Comparison of ENCODE assay signal across 9 cellular contexts in genomic region chr22:28798810-28799124, GRCh38. TPM values are rescaled to one million over a fixed set of nuclear protein-coding genes. Genes with fewer than 3 reads are reported as not detected.
DNase-seq lines count a peak whose midpoint lies in the region; ATAC-seq, FAIRE-seq and TF ChIP-seq lines count a peak whose summit lies in the region.
"Had no signal": no experiment of that assay in that cellular context is flagged by ENCODE, and none has a peak within 500 bp of the region (broad histone marks: within the 10 kb centered on the region; RNA-seq: fewer than 3 reads in every experiment).

No MANE protein-coding gene starts in this region.

- no peak for TF ChIP-seq RAD21 in K562 (CRISPR knock-in tag; conservative IDR thresholded peaks at IDR 0.05 in 1 of 2, IDR thresholded peaks at IDR 0.05 in 1 of 2)

- no peak for ATAC-seq in stimulated activated naive CD8-positive, alpha-beta T cell treated with anti-CD3 and anti-CD28 coated beads, Interleukin-15, Interleukin-2, amounts not matched to agents 100 U/mL and 50 U/mL, for 24 hours
- no peak for ATAC-seq in K562

- H3K9me3 ChIP-seq in K562 (replicated peaks; ENCODE audit: control insufficient read depth, insufficient read depth, low read depth, low read length) (no peaks in the 10 kb centered on the region), mononuclear cell (ENCODE audit: low read depth, low read length) (no peaks in the 10 kb centered on the region)

- POLR2A ChIA-PET in K562 (lab: Yijun Ruan, JAX): interaction anchor here (0.6 to 9.9 kb wide), 10 partner anchors 11 to 407 kb away, joined by 3 to 109 read pairs (median 3); partner anchors contain the start of gene EMID1

- peaks cover 78% of the 10 kb centered on the region for H3K79me2 ChIP-seq in K562 (ENCODE audit: control insufficient read depth, insufficient read depth, low read length)

- H3K9me1 ChIP-seq in K562 (ENCODE audit: control insufficient read depth, insufficient read depth, low read length): peaks cover 4% of the 10 kb centered on the region

- intact Hi-C loops in K562 (cut with micrococcal nuclease): no loop called here

- no peak for DNase-seq in stimulated activated naive CD8-positive, alpha-beta T cell treated with anti-CD3 and anti-CD28 coated beads, Interleukin-15, Interleukin-2, amounts not matched to agents 100 U/mL and 50 U/mL, for 24 hours
- DNase-seq in K562 (ENCODE audit: extremely low read depth in 1 of 4, low spot score in 3 of 4) (no peak), H4 (ENCODE audit: low spot score) (no peak), CD1c-positive myeloid dendritic cell (ENCODE audit: extremely low spot score) (no peak), 8988T (no peak), OCI-M2 (lab: John Stamatoyannopoulos, UW; ENCODE audit: unreplicated experiment) (no peak)

- H3K4me3 ChIP-seq in K562 (peak overlapping the region; percentile 98), mononuclear cell (ENCODE audit: low read length) (peak overlapping the region; percentile 66)

- BruUV-seq in K562 (replicated peaks; lab: Mats Ljungman, UMichigan): no TSS peak

- no peak for FAIRE-seq in K562 (lab: Jason Lieb, UNC)
- FAIRE-seq: frontal cortex had no signal

- CTCF ChIA-PET in K562 (lab: Yijun Ruan, JAX; ENCODE audit: low intra/inter-chr PET ratio): no interaction called here

- peak overlapping the region; percentile 99 for H3K4me3 Mint-ChIP-seq in stimulated activated naive CD8-positive, alpha-beta T cell treated with anti-CD3 and anti-CD28 coated beads, Interleukin-15, Interleukin-2, amounts not matched to agents 100 ng/mL and 50 ng/mL, for 24 hours

- 24% methylated on average over 2 of the region's 2 CpGs for WGBS in K562 (ENCODE audit: insufficient coverage, low coverage, missing lambda C conversion rate)

- H3K4me2 ChIP-seq in K562 (ENCODE audit: insufficient read depth, low read length): peak overlapping the region; percentile 82

- peaks cover 72% of the 10 kb centered on the region for H3K4me1 Mint-ChIP-seq in stimulated activated naive CD8-positive, alpha-beta T cell treated with anti-CD3 and anti-CD28 coated beads, Interleukin-15, Interleukin-2, amounts not matched to agents 100 ng/mL and 50 ng/mL, for 24 hours (ENCODE audit: low read depth)

- H3K36me3 ChIP-seq in K562 (ENCODE audit: control insufficient read depth, insufficient read depth, low read length): peaks cover 50% of the 10 kb centered on the region

- no peaks in the 10 kb centered on the region for H3K27me3 ChIP-seq in K562 (ENCODE audit: control insufficient read depth in 2 of 2, insufficient read depth in 2 of 2, low read length in 2 of 2)
- H3K27me3 ChIP-seq in mononuclear cell (ENCODE audit: insufficient read depth, low read length): no peaks in the 10 kb centered on the region

- peaks cover 24% of the 10 kb centered on the region for H4K20me1 ChIP-seq in K562 (replicated peaks; ENCODE audit: control insufficient read depth, insufficient read depth, low read length)

- H3K4me1 ChIP-seq in K562 (replicated peaks in 1 of 2; ENCODE audit: control insufficient read depth in 2 of 2, insufficient read depth in 2 of 2, low read length in 2 of 2) (peaks cover 8 to 9% of the 10 kb centered on the region in 2 experiments; a peak in 3 of 5 replicates), mononuclear cell (ENCODE audit: insufficient read depth, low read length) (peaks cover 69% of the 10 kb centered on the region)

- H3K27me3 Mint-ChIP-seq in stimulated activated naive CD8-positive, alpha-beta T cell treated with anti-CD3 and anti-CD28 coated beads, Interleukin-15, Interleukin-2, amounts not matched to agents 100 ng/mL and 50 ng/mL, for 24 hours: no peaks in the 10 kb centered on the region

- in situ Hi-C loops in K562 (cut with MboI): no loop called here

- TF ChIP-seq EP300 in K562 (IDR thresholded peaks at IDR 0.05; ENCODE audit: low read length): no peak

- peak overlapping the region; percentile 79 to 97; a peak in 3 of 4 replicates for H3K9ac ChIP-seq in K562 (ENCODE audit: insufficient read depth in 1 of 2, low read depth in 2 of 2, low read length in 2 of 2)

- peaks cover 65% of the 10 kb centered on the region for H3K36me3 Mint-ChIP-seq in stimulated activated naive CD8-positive, alpha-beta T cell treated with anti-CD3 and anti-CD28 coated beads, Interleukin-15, Interleukin-2, amounts not matched to agents 100 ng/mL and 50 ng/mL, for 24 hours (ENCODE audit: low read depth)

- peak overlapping the region; percentile 99 for H3K27ac Mint-ChIP-seq in stimulated activated naive CD8-positive, alpha-beta T cell treated with anti-CD3 and anti-CD28 coated beads, Interleukin-15, Interleukin-2, amounts not matched to agents 100 ng/mL and 50 ng/mL, for 24 hours

- TF ChIP-seq POLR2A in K562 (conservative IDR thresholded peaks at IDR 0.05): no peak

- TF ChIP-seq CTCF in K562 (IDR thresholded peaks at IDR 0.05 in 2 of 3, conservative IDR thresholded peaks at IDR 0.05 in 1 of 3; ENCODE audit: insufficient read depth in 2 of 3, low read depth in 1 of 3, low read length in 3 of 3): no peak

- peak overlapping the region; percentile 98 for H3K27ac ChIP-seq in K562 (ENCODE audit: extremely low read depth, low read depth, low read length)

- H2AFZ ChIP-seq in K562 (ENCODE audit: low read depth, low read length): no peak overlapping the region

- no peaks in the 10 kb centered on the region for H3K9me3 Mint-ChIP-seq in stimulated activated naive CD8-positive, alpha-beta T cell treated with anti-CD3 and anti-CD28 coated beads, Interleukin-15, Interleukin-2, amounts not matched to agents 100 ng/mL and 50 ng/mL, for 24 hours

RNA-seq across cellular contexts. Expression of gene XBP1, which starts 1.6 kb away (rescaled TPM):
- 104 and 124 TPM in 2 replicates for total RNA-seq in K562 (2011; cell fraction: chromatin; rRNA removed; ENCODE audit: low replicate concordance)
- 145 and 151 TPM in 2 replicates for total RNA-seq in K562 (2011; cell fraction: nucleolus; rRNA removed)
- 161 and 190 TPM in 2 replicates for total RNA-seq in K562 (2011; cell fraction: nucleoplasm; rRNA removed)
- total RNA-seq in K562 (2014; rRNA removed) (218 and 269 TPM in 2 replicates), K562 (2014; rRNA removed; fragmentation: Illumina TruSeq; extraction: Trizol) (94.6 and 107 TPM in 2 replicates), K562 (2015; rRNA removed; fragmentation: Illumina TruSeq; extraction: Trizol) (65.8 and 73.7 TPM in 2 replicates), K562 (2021) (94.6 and 101 TPM in 2 replicates), mononuclear cell (221 TPM)
- polyA plus RNA-seq in K562 (2011; rRNA removed) (117 and 124 TPM in 2 replicates), K562 (2014; fragmentation: Illumina TruSeq; extraction: Trizol) (95.5 and 115 TPM in 2 replicates), K562 (2014; fragmentation: Nextera tagmentation; extraction: Ambion mirVana) (10 to 100 TPM; 25.0 to 28.6 TPM), K562 (2014; rRNA removed) (81.9 and 96.3 TPM in 2 replicates)
- 84.6 and 121 TPM in 2 replicates for polyA plus RNA-seq in K562 (2011; cell fraction: cytosol; rRNA removed)
- polyA plus RNA-seq in K562 (2011; cell fraction: nucleus; rRNA removed): 58.8 and 84.0 TPM in 2 replicates
- polyA plus RNA-seq in K562 (2012): 63.8 and 159 TPM in 2 replicates
- polyA minus RNA-seq in K562 (2011; rRNA and poly(A)+ RNA removed): 144 and 170 TPM in 2 replicates
- 70.3 and 78.3 TPM in 2 replicates for polyA minus RNA-seq in K562 (2011; cell fraction: cytosol; rRNA and poly(A)+ RNA removed)
- polyA minus RNA-seq in K562 (2011; cell fraction: nucleus; rRNA and poly(A)+ RNA removed): 35.4 and 52.6 TPM in 2 replicates
- 122 and 124 TPM in 2 replicates for total RNA-seq in H4 (2014; rRNA removed; shearing (Covaris generic))

RNA-seq across cellular contexts. Expression of gene CCDC117, which starts 26.3 kb away (rescaled TPM):
- 3.9 and 14.9 TPM in 2 replicates for total RNA-seq in K562 (2011; cell fraction: chromatin; rRNA removed; ENCODE audit: low replicate concordance)
- 4.5 and 4.7 TPM in 2 replicates for total RNA-seq in K562 (2011; cell fraction: nucleolus; rRNA removed)
- total RNA-seq in K562 (2011; cell fraction: nucleoplasm; rRNA removed): 8.1 and 10.8 TPM in 2 replicates
- 13.1 and 14.9 TPM in 2 replicates for total RNA-seq in K562 (2014; rRNA removed)
- total RNA-seq in K562 (2014; rRNA removed; fragmentation: Illumina TruSeq; extraction: Trizol): 23.2 and 23.9 TPM in 2 replicates
- 22.2 and 23.3 TPM in 2 replicates for total RNA-seq in K562 (2015; rRNA removed; fragmentation: Illumina TruSeq; extraction: Trizol)
- total RNA-seq in K562 (2021): 18.7 and 19.7 TPM in 2 replicates
- 10.1 and 15.8 TPM in 2 replicates for polyA plus RNA-seq in K562 (2011; rRNA removed)
- 3.9 and 6.3 TPM in 2 replicates for polyA plus RNA-seq in K562 (2011; cell fraction: cytosol; rRNA removed)
- 1.9 and 3.0 TPM in 2 replicates for polyA plus RNA-seq in K562 (2011; cell fraction: nucleus; rRNA removed)
- polyA plus RNA-seq in K562 (2012): 9.1 and 14.1 TPM in 2 replicates
- 17.1 and 20.6 TPM in 2 replicates for polyA plus RNA-seq in K562 (2014; fragmentation: Illumina TruSeq; extraction: Trizol)
- 1 to 10 TPM; 5.7 to 8.0 TPM for polyA plus RNA-seq in K562 (2014; fragmentation: Nextera tagmentation; extraction: Ambion mirVana)
- polyA plus RNA-seq in K562 (2014; rRNA removed): 13.1 and 13.4 TPM in 2 replicates
- 28.5 and 31.4 TPM in 2 replicates for polyA minus RNA-seq in K562 (2011; rRNA and poly(A)+ RNA removed)
- 14.0 and 14.9 TPM in 2 replicates for polyA minus RNA-seq in K562 (2011; cell fraction: cytosol; rRNA and poly(A)+ RNA removed)
- 1.9 and 4.1 TPM in 2 replicates for polyA minus RNA-seq in K562 (2011; cell fraction: nucleus; rRNA and poly(A)+ RNA removed)
- 26.3 TPM for total RNA-seq in mononuclear cell
- total RNA-seq in H4 (2014; rRNA removed; shearing (Covaris generic)): 16.0 and 17.2 TPM in 2 replicates

RNA-seq across cellular contexts. Expression of gene HSCB, which starts 56.9 kb away (rescaled TPM):
- total RNA-seq in K562 (2011; cell fraction: chromatin; rRNA removed; ENCODE audit: low replicate concordance): 4.3 and 6.8 TPM in 2 replicates
- 5.9 and 8.2 TPM in 2 replicates for total RNA-seq in K562 (2011; cell fraction: nucleolus; rRNA removed)
- 3.6 and 6.5 TPM in 2 replicates for total RNA-seq in K562 (2011; cell fraction: nucleoplasm; rRNA removed)
- total RNA-seq in K562 (2014; rRNA removed) (8.3 and 15.0 TPM in 2 replicates), K562 (2014; rRNA removed; fragmentation: Illumina TruSeq; extraction: Trizol) (10.2 and 11.1 TPM in 2 replicates), K562 (2015; rRNA removed; fragmentation: Illumina TruSeq; extraction: Trizol) (8.7 and 9.0 TPM in 2 replicates), K562 (2021) (7.7 and 8.4 TPM in 2 replicates), mononuclear cell (8.3 TPM)
- polyA plus RNA-seq in K562 (2011; rRNA removed) (8.6 and 12.1 TPM in 2 replicates), K562 (2014; fragmentation: Illumina TruSeq; extraction: Trizol) (8.6 and 11.8 TPM in 2 replicates), K562 (2014; fragmentation: Nextera tagmentation; extraction: Ambion mirVana) (1 to 10 TPM; 2.6 to 4.4 TPM), K562 (2014; rRNA removed) (13.1 and 17.1 TPM in 2 replicates)
- 9.9 and 11.9 TPM in 2 replicates for polyA plus RNA-seq in K562 (2011; cell fraction: cytosol; rRNA removed)
- polyA plus RNA-seq in K562 (2011; cell fraction: nucleus; rRNA removed): 2.1 and 3.1 TPM in 2 replicates
- polyA plus RNA-seq in K562 (2012): 12.0 and 13.1 TPM in 2 replicates
- polyA minus RNA-seq in K562 (2011; rRNA and poly(A)+ RNA removed): 2.6 TPM in 2 replicates
- polyA minus RNA-seq in K562 (2011; cell fraction: cytosol; rRNA and poly(A)+ RNA removed): 1.6 and 5.8 TPM in 2 replicates
- polyA minus RNA-seq in K562 (2011; cell fraction: nucleus; rRNA and poly(A)+ RNA removed): 3.9 and 4.4 TPM in 2 replicates
- total RNA-seq in H4 (2014; rRNA removed; shearing (Covaris generic)): 17.6 and 22.4 TPM in 2 replicates

RNA-seq across cellular contexts. Expression of gene CHEK2, which starts 57.1 kb away (rescaled TPM):
- 40.3 and 69.8 TPM in 2 replicates for total RNA-seq in K562 (2011; cell fraction: chromatin; rRNA removed; ENCODE audit: low replicate concordance)
- total RNA-seq in K562 (2011; cell fraction: nucleolus; rRNA removed): 22.1 and 27.2 TPM in 2 replicates
- 29.2 and 30.4 TPM in 2 replicates for total RNA-seq in K562 (2011; cell fraction: nucleoplasm; rRNA removed)
- total RNA-seq in K562 (2014; rRNA removed): 28.7 and 28.8 TPM in 2 replicates
- 55.2 and 58.0 TPM in 2 replicates for total RNA-seq in K562 (2014; rRNA removed; fragmentation: Illumina TruSeq; extraction: Trizol)
- 46.5 and 47.8 TPM in 2 replicates for total RNA-seq in K562 (2015; rRNA removed; fragmentation: Illumina TruSeq; extraction: Trizol)
- total RNA-seq in K562 (2021): 44.2 and 55.9 TPM in 2 replicates
- polyA plus RNA-seq in K562 (2011; rRNA removed): 56.5 and 68.7 TPM in 2 replicates
- 73.8 and 80.3 TPM in 2 replicates for polyA plus RNA-seq in K562 (2011; cell fraction: cytosol; rRNA removed)
- 30.5 and 31.0 TPM in 2 replicates for polyA plus RNA-seq in K562 (2011; cell fraction: nucleus; rRNA removed)
- 37.5 and 40.3 TPM in 2 replicates for polyA plus RNA-seq in K562 (2012)
- 56.5 and 66.9 TPM in 2 replicates for polyA plus RNA-seq in K562 (2014; fragmentation: Illumina TruSeq; extraction: Trizol)
- polyA plus RNA-seq in K562 (2014; fragmentation: Nextera tagmentation; extraction: Ambion mirVana): 100 to 1,000 TPM in 1 of 2 experiments, 10 to 100 TPM in 1; 70.9 to 102 TPM
- 49.0 and 57.2 TPM in 2 replicates for polyA plus RNA-seq in K562 (2014; rRNA removed)
- 31.1 and 38.8 TPM in 2 replicates for polyA minus RNA-seq in K562 (2011; rRNA and poly(A)+ RNA removed)
- 36.7 and 46.4 TPM in 2 replicates for polyA minus RNA-seq in K562 (2011; cell fraction: cytosol; rRNA and poly(A)+ RNA removed)
- polyA minus RNA-seq in K562 (2011; cell fraction: nucleus; rRNA and poly(A)+ RNA removed): 16.7 and 26.4 TPM in 2 replicates
- 5.1 TPM for total RNA-seq in mononuclear cell
- total RNA-seq in H4 (2014; rRNA removed; shearing (Covaris generic)): 22.9 and 24.8 TPM in 2 replicates
